In the genomic region with DNA sequence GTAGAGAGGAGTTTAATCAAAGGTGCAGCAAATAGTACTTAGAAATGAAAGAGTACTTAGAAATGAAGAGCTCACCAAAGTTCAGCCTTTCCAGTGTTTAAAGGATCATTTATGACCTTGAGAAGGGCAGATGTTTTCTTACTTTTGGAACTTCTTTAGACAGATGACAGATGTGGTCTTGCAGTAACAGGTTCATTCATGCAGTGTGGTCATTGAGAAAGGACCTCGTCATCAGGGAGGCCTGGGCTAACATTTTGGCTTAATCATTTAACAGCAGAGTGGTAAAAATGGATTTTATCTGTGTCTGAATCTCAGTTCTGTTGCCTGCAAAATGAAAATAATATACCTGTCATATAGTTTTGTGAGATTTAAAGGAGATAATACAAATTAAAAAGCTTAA, we compare ENCODE assay signal across 25 cellular contexts.
"Had no signal": no experiment of that assay in that cellular context is flagged by ENCODE, and none has a peak within 500 bp of the region (broad histone marks: within the 10 kb centered on the region; RNA-seq: fewer than 3 reads in every experiment).

No MANE protein-coding gene starts in this region.

- H3K27ac ChIP-seq: cardiac muscle cell, KMS-11, SJCRH30, VCaP had no signal

- ATAC-seq: activated T-helper 17 cell treated with anti-CD3 and anti-CD28 coated beads, Interleukin-2, amount 50 U/mL, for 72 hours had no signal

- H3K4me2 ChIP-seq: KMS-11, SK-N-SH had no signal

- H3K4me3 ChIP-seq: cardiac muscle cell, SJCRH30 had no signal

- H3K9ac ChIP-seq: KMS-11, SK-N-SH had no signal

- H3K4me1 ChIP-seq: SJCRH30 had no signal

- H3K9me2 ChIP-seq: SK-N-SH had no signal

- H3K9me3 ChIP-seq: SJCRH30, SK-N-SH had no signal

- FAIRE-seq: astrocyte, RCC 7860 had no signal

- H3K36me3 ChIP-seq: cardiac muscle cell, SJCRH30 had no signal

- DNase-seq: activated CD4-positive, alpha-beta memory T cell treated with anti-CD3 and anti-CD28 coated beads for 36 hours; activated CD4-positive, alpha-beta T cell treated with anti-CD3 and anti-CD28 coated beads, Interleukin-2, amount 10 ng/mL, durations not matched to agents 7 days and 5 days; activated CD4-positive, CD25-positive, alpha-beta regulatory T cell; activated CD8-positive, alpha-beta memory T cell treated with anti-CD3 and anti-CD28 coated beads for 24 hours; activated gamma-delta T cell; activated naive CD4-positive, alpha-beta T cell treated with anti-CD3 and anti-CD28 coated beads for 36 hours; activated T-cell treated with anti-CD3 and anti-CD28 coated beads for 4 hours; activated T-cell treated with anti-CD3 and anti-CD28 coated beads, Interleukin-2, amount 50 U/mL, for 48 hours; amygdala; MM.1S; NCI-H1105; NCI-H1436; NCI-H1694 treated with DMSO at 0.1 percent for 48 hours; NCI-H2029 treated with DMSO at 0.1 percent for 48 hours; NCI-H69; Right ventricle myocardium superior; SJCRH30; SK-N-SH; T-helper 1 cell had no signal

- H3K27me3 ChIP-seq: cardiac muscle cell, SJCRH30 had no signal
